ENCODE assay signal across 8 cellular contexts in genomic region chr16:3950343-3951193, GRCh38.
DNase-seq lines count a peak whose midpoint lies in the region; ATAC-seq and TF ChIP-seq lines count a peak whose summit lies in the region.

No MANE protein-coding gene starts in this region.

- peak overlapping the region; percentile 53 for H3K4me3 ChIP-seq in skeletal muscle satellite cell (ENCODE audit: low read length)

- DNase-seq in ELR (ENCODE audit: low read depth) (peak; percentile 93), Right ventricle myocardium superior (peak; percentile 91), T-helper 1 cell (no peak)
- no peak for DNase-seq in stimulated activated CD4-positive, alpha-beta T cell treated with anti-CD3 and anti-CD28 coated beads, Interleukin-12 subunit alpha, Interleukin-12 subunit beta, amount 100 ng/mL, for 4 hours
- no peak for DNase-seq in stimulated activated CD4-positive, alpha-beta T cell treated with anti-CD3 and anti-CD28 coated beads, Interleukin-4, amount 100 ng/mL, for 4 hours

- peak overlapping the region; percentile 79 for H3K4me2 ChIP-seq in skeletal muscle satellite cell (ENCODE audit: low read length)

- H3K27me3 ChIP-seq in skeletal muscle satellite cell (ENCODE audit: control insufficient read depth, insufficient read depth, low read length) = peaks cover 3% of the 10 kb centered on the region

- intact Hi-C loops in Right ventricle myocardium superior (cut with DNase I) = no loop called here

- peak; percentile 56 for ATAC-seq in SK-N-SH treated with all-trans-retinoic acid at 6 μM for 48 hours
- ATAC-seq in Right ventricle myocardium superior (ENCODE audit: poor library complexity) = peak; percentile 73
- no peak for ATAC-seq in HG02870 (IDR thresholded peaks at IDR 0.05; ENCODE audit: unreplicated experiment)

- no peaks in the 10 kb centered on the region for H3K9me3 ChIP-seq in skeletal muscle satellite cell (replicated peaks; ENCODE audit: low read length)

- no peaks in the 10 kb centered on the region for H3K36me3 ChIP-seq in skeletal muscle satellite cell (ENCODE audit: insufficient read depth, low read length)

- peaks cover 68% of the 10 kb centered on the region for H3K4me1 ChIP-seq in skeletal muscle satellite cell (ENCODE audit: control insufficient read depth, insufficient read depth, low read length)

- H3K9ac ChIP-seq in skeletal muscle satellite cell (ENCODE audit: low read depth, low read length) = peak overlapping the region; percentile 74

TF ChIP-seq in SK-N-SH treated with all-trans-retinoic acid at 6 μM for 48 hours, 23 proteins besides CTCF, POLR2A, EP300 and RAD21:
- TF ChIP-seq CSRNP3 (CRISPR knock-in tag; IDR thresholded peaks at IDR 0.05) (no peak), POU6F1 (CRISPR knock-in tag; IDR thresholded peaks at IDR 0.05; ENCODE audit: borderline replicate concordance, low read depth) (no peak), RARB (CRISPR knock-in tag; IDR thresholded peaks at IDR 0.05) (no peak), ZFP3 (CRISPR knock-in tag; IDR thresholded peaks at IDR 0.05) (no peak), ZC3H10 (CRISPR knock-in tag; IDR thresholded peaks at IDR 0.05) (no peak), ESRRG (CRISPR knock-in tag; IDR thresholded peaks at IDR 0.05) (no peak), TCF4 (CRISPR knock-in tag; IDR thresholded peaks at IDR 0.05; ENCODE audit: borderline replicate concordance) (no peak)

Comparison
In these comparisons a context has a peak if more than half of its experiments do, and no peak if none do; other contexts are left out.
1. DNase-seq: peak in ELR (single experiment) and Right ventricle myocardium superior (single experiment); none in T-helper 1 cell (0 of 5), stimulated activated CD4-positive, alpha-beta T cell treated with anti-CD3 and anti-CD28 coated beads, Interleukin-12 subunit alpha, Interleukin-12 subunit beta, amount 100 ng/mL, for 4 hours (single experiment) and stimulated activated CD4-positive, alpha-beta T cell treated with anti-CD3 and anti-CD28 coated beads, Interleukin-4, amount 100 ng/mL, for 4 hours (0 of 2).